34 cellular contexts compared by ENCODE assay signal in genomic region chr4:33078145-33078544, GRCh38.
"Had no signal": no experiment of that assay in that cellular context is flagged by ENCODE, and none has a peak within 500 bp of the region (broad histone marks: within the 10 kb centered on the region; RNA-seq: fewer than 3 reads in every experiment).

No MANE protein-coding gene starts in this region.

- DNase-seq: activated B cell treated with CpG ODN at 0.5 μM for 24 hours; activated CD4-positive, alpha-beta memory T cell treated with anti-CD3 and anti-CD28 coated beads for 36 hours; activated CD4-positive, alpha-beta T cell treated with anti-CD3 and anti-CD28 coated beads for 48 hours; activated CD8-positive, alpha-beta memory T cell treated with anti-CD3 and anti-CD28 coated beads, Interleukin-2, amount 10 ng/mL, durations not matched to agents 7 days and 5 days; activated CD8-positive, alpha-beta memory T cell treated with anti-CD3 and anti-CD28 coated beads, Interleukin-2, amount 50 U/mL, for 4 hours; activated CD8-positive, alpha-beta T cell treated with anti-CD3 and anti-CD28 coated beads, Interleukin-2, amount 10 ng/mL, durations not matched to agents 7 days and 5 days; activated effector memory CD4-positive, alpha-beta T cell treated with anti-CD3 and anti-CD28 coated beads, Interleukin-2, amount 50 U/mL, for 16 hours; activated naive CD4-positive, alpha-beta T cell treated with anti-CD3 and anti-CD28 coated beads for 36 hours; activated naive CD8-positive, alpha-beta T cell treated with anti-CD3 and anti-CD28 coated beads for 36 hours; activated naive CD8-positive, alpha-beta T cell treated with anti-CD3 and anti-CD28 coated beads, Interleukin-2, amount 50 U/mL, for 24 hours; activated T-cell treated with anti-CD3 and anti-CD28 coated beads, Interleukin-2, amount 50 U/mL, for 1 hour; activated T-cell treated with anti-CD3 and anti-CD28 coated beads, Interleukin-2, amount 50 U/mL, for 48 hours; adrenal gland; amygdala; aorta; central memory CD4-positive, alpha-beta T cell; cerebellar nuclear complex; colonic mucosa; effector CD8-positive, alpha-beta T cell; foreskin fibroblast; T-helper 1 cell; T-helper 17 cell; T1000; WERI-Rb-1 had no signal

- H3K36me3 Mint-ChIP-seq: activated CD4-positive, alpha-beta memory T cell treated with anti-CD3 and anti-CD28 coated beads for 36 hours; activated CD8-positive, alpha-beta memory T cell treated with anti-CD3 and anti-CD28 coated beads, Interleukin-2, amount 10 ng/mL, durations not matched to agents 7 days and 5 days; activated naive CD4-positive, alpha-beta T cell treated with anti-CD3 and anti-CD28 coated beads, Interleukin-2, amount 50 U/mL, for 24 hours; activated naive CD8-positive, alpha-beta T cell treated with anti-CD3 and anti-CD28 coated beads for 36 hours; brain had no signal

- H3K27ac Mint-ChIP-seq: activated B cell treated with CpG ODN at 0.5 μM for 24 hours; activated CD4-positive, alpha-beta memory T cell treated with anti-CD3 and anti-CD28 coated beads for 36 hours; activated CD8-positive, alpha-beta memory T cell treated with anti-CD3 and anti-CD28 coated beads, Interleukin-2, amount 10 ng/mL, durations not matched to agents 7 days and 5 days; activated CD8-positive, alpha-beta T cell treated with anti-CD3 and anti-CD28 coated beads, Interleukin-2, amount 10 ng/mL, durations not matched to agents 7 days and 5 days; activated naive CD4-positive, alpha-beta T cell treated with anti-CD3 and anti-CD28 coated beads for 36 hours; activated naive CD4-positive, alpha-beta T cell treated with anti-CD3 and anti-CD28 coated beads, Interleukin-2, amount 50 U/mL, for 24 hours; activated naive CD8-positive, alpha-beta T cell treated with anti-CD3 and anti-CD28 coated beads for 36 hours; activated naive CD8-positive, alpha-beta T cell treated with anti-CD3 and anti-CD28 coated beads, Interleukin-2, amount 50 U/mL, for 24 hours; activated T-helper 1 cell treated with anti-CD3 and anti-CD28 coated beads, Interleukin-12 subunit alpha, Interleukin-12 subunit beta, Interleukin-2, Interleukin-4 antibody, amounts not matched to agents 30 ng/mL and 10 ng/mL and 1 ng/mL, durations not matched to agents 14 hours and 24 hours and 36 hours; activated T-helper 2 cell treated with anti-CD3 and anti-CD28 coated beads, Interferon-gamma antibody, Interleukin-2, Interleukin-4, amounts not matched to agents 10 μg/mL and 5 μg/mL and 100 μg/mL, durations not matched to agents 14 hours and 24 hours and 36 hours; brain; T-helper 17 cell; T-helper 2 cell treated with Interferon-gamma antibody and Interleukin-4, amounts not matched to agents 5 μg/mL and 100 μg/mL, for 36 hours had no signal

- H3K27ac ChIP-seq: adrenal gland, breast epithelium, cardiac muscle cell, colonic mucosa, epithelial cell of prostate, WERI-Rb-1 had no signal

- H3K9me3 Mint-ChIP-seq: activated T-helper 1 cell treated with anti-CD3 and anti-CD28 coated beads, Interleukin-12 subunit alpha, Interleukin-12 subunit beta, Interleukin-2, Interleukin-4 antibody, amounts not matched to agents 30 ng/mL and 10 ng/mL and 1 ng/mL, durations not matched to agents 14 hours and 24 hours and 36 hours; brain had no signal

- H3K4me1 Mint-ChIP-seq: activated B cell treated with CpG ODN at 0.5 μM for 24 hours; activated CD8-positive, alpha-beta memory T cell treated with anti-CD3 and anti-CD28 coated beads, Interleukin-2, amount 10 ng/mL, durations not matched to agents 7 days and 5 days; activated naive CD4-positive, alpha-beta T cell treated with anti-CD3 and anti-CD28 coated beads, Interleukin-2, amount 50 U/mL, for 24 hours; activated naive CD8-positive, alpha-beta T cell treated with anti-CD3 and anti-CD28 coated beads for 36 hours; activated naive CD8-positive, alpha-beta T cell treated with anti-CD3 and anti-CD28 coated beads, Interleukin-2, amount 50 U/mL, for 24 hours; T-helper 17 cell had no signal

- H3K36me3 ChIP-seq: adrenal gland, breast epithelium, cardiac muscle cell, colonic mucosa, WERI-Rb-1 had no signal

- H3K4me1 ChIP-seq: adrenal gland, breast epithelium, colonic mucosa had no signal

- ATAC-seq: activated CD4-positive, CD25-positive, alpha-beta regulatory T cell treated with anti-CD3 and anti-CD28 coated beads, Interleukin-2, amount 50 U/mL, for 24 hours; activated CD8-positive, alpha-beta memory T cell treated with anti-CD3 and anti-CD28 coated beads, Interleukin-2, amount 10 ng/mL, durations not matched to agents 7 days and 5 days; activated CD8-positive, alpha-beta T cell treated with anti-CD3 and anti-CD28 coated beads, Interleukin-2, amount 10 ng/mL, durations not matched to agents 7 days and 5 days; activated naive CD8-positive, alpha-beta T cell treated with anti-CD3 and anti-CD28 coated beads, Interleukin-2, amount 50 U/mL, for 24 hours; esophagus mucosa; T-helper 17 cell had no signal

- H3K4me3 Mint-ChIP-seq: activated B cell treated with CpG ODN at 0.5 μM for 24 hours; activated CD4-positive, alpha-beta memory T cell treated with anti-CD3 and anti-CD28 coated beads for 36 hours; activated CD8-positive, alpha-beta memory T cell treated with anti-CD3 and anti-CD28 coated beads, Interleukin-2, amount 10 ng/mL, durations not matched to agents 7 days and 5 days; activated CD8-positive, alpha-beta T cell treated with anti-CD3 and anti-CD28 coated beads, Interleukin-2, amount 10 ng/mL, durations not matched to agents 7 days and 5 days; activated naive CD4-positive, alpha-beta T cell treated with anti-CD3 and anti-CD28 coated beads for 36 hours; activated naive CD4-positive, alpha-beta T cell treated with anti-CD3 and anti-CD28 coated beads, Interleukin-2, amount 50 U/mL, for 24 hours; activated naive CD8-positive, alpha-beta T cell treated with anti-CD3 and anti-CD28 coated beads for 36 hours; activated naive CD8-positive, alpha-beta T cell treated with anti-CD3 and anti-CD28 coated beads, Interleukin-2, amount 50 U/mL, for 24 hours; activated T-helper 1 cell treated with anti-CD3 and anti-CD28 coated beads, Interleukin-12 subunit alpha, Interleukin-12 subunit beta, Interleukin-2, Interleukin-4 antibody, amounts not matched to agents 30 ng/mL and 10 ng/mL and 1 ng/mL, durations not matched to agents 14 hours and 24 hours and 36 hours; brain; T-helper 17 cell; T-helper 2 cell treated with Interferon-gamma antibody and Interleukin-4, amounts not matched to agents 5 μg/mL and 100 μg/mL, for 36 hours had no signal

- H3K4me3 ChIP-seq: adrenal gland, breast epithelium, cardiac muscle cell, colonic mucosa had no signal

- H3K27me3 Mint-ChIP-seq: activated B cell treated with CpG ODN at 0.5 μM for 24 hours; activated CD4-positive, alpha-beta memory T cell treated with anti-CD3 and anti-CD28 coated beads for 36 hours; activated CD8-positive, alpha-beta memory T cell treated with anti-CD3 and anti-CD28 coated beads, Interleukin-2, amount 10 ng/mL, durations not matched to agents 7 days and 5 days; activated naive CD4-positive, alpha-beta T cell treated with anti-CD3 and anti-CD28 coated beads, Interleukin-2, amount 50 U/mL, for 24 hours; activated naive CD8-positive, alpha-beta T cell treated with anti-CD3 and anti-CD28 coated beads for 36 hours; activated naive CD8-positive, alpha-beta T cell treated with anti-CD3 and anti-CD28 coated beads, Interleukin-2, amount 50 U/mL, for 24 hours; brain; T-helper 17 cell had no signal

- H3K9me3 ChIP-seq: adrenal gland, breast epithelium, colonic mucosa had no signal

- H3K27me3 ChIP-seq: adrenal gland, breast epithelium, cardiac muscle cell, colonic mucosa had no signal
